ENCODE assay signal across 28 cellular contexts in genomic region chr11:72850832-72851231, GRCh38.
"Had no signal": no experiment of that assay in that cellular context is flagged by ENCODE, and none has a peak within 500 bp of the region (broad histone marks: within the 10 kb centered on the region; RNA-seq: fewer than 3 reads in every experiment).

No MANE protein-coding gene starts in this region.

- H3K4me1 ChIP-seq: colonic mucosa, esophagus squamous epithelium, lower lobe of right lung had no signal

- H3K27me3 ChIP-seq: colonic mucosa, esophagus squamous epithelium, gastrocnemius medialis, hepatocyte had no signal

- H3K4me1 Mint-ChIP-seq: endodermal cell, mesothelial cell of epicardium had no signal

- H3K9me3 ChIP-seq: colonic mucosa, esophagus squamous epithelium, gastrocnemius medialis, left ventricle myocardium inferior, lower lobe of right lung, mucosa of descending colon had no signal

- ATAC-seq: effector memory CD8-positive, alpha-beta T cell; esophagus mucosa; gastrocnemius medialis; left colon; left lobe of liver; lower lobe of right lung; mucosa of descending colon had no signal

- H3K27ac Mint-ChIP-seq: dendritic cell treated with granulocyte-macrophage colony-stimulating factor and Interleukin-4, amounts not matched to agents 40 ng/mL and 50 ng/mL, for 4 days; endodermal cell; immature natural killer cell; mesothelial cell of epicardium had no signal

- H3K4me3 ChIP-seq: colonic mucosa, esophagus squamous epithelium, gastrocnemius medialis, hepatocyte, left ventricle myocardium inferior, lower lobe of right lung, mucosa of descending colon had no signal

- H3K79me2 ChIP-seq: hepatocyte had no signal

- H3K4me2 ChIP-seq: hepatocyte had no signal

- H3K4me3 Mint-ChIP-seq: dendritic cell treated with granulocyte-macrophage colony-stimulating factor and Interleukin-4, amounts not matched to agents 40 ng/mL and 50 ng/mL, for 4 days; effector memory CD8-positive, alpha-beta T cell; endodermal cell; immature natural killer cell; mesothelial cell of epicardium had no signal

- H3K36me3 ChIP-seq: colonic mucosa, gastrocnemius medialis, lower lobe of right lung had no signal

- H3K9me3 Mint-ChIP-seq: dendritic cell treated with granulocyte-macrophage colony-stimulating factor and Interleukin-4, amounts not matched to agents 40 ng/mL and 50 ng/mL, for 4 days; effector memory CD8-positive, alpha-beta T cell; endodermal cell; immature natural killer cell had no signal

- DNase-seq: colonic mucosa; cortex of kidney; effector CD8-positive, alpha-beta T cell; effector memory CD8-positive, alpha-beta T cell; endodermal cell; erythroblast; esophagus squamous epithelium; foreskin fibroblast; foreskin melanocyte; gastrocnemius medialis; glutamatergic neuron; head of caudate nucleus; hypothalamus; immature natural killer cell; islet precursor cell; kidney; kidney glomerular epithelial cell; left colon; left ventricle myocardium inferior; lower lobe of right lung; mesenchymal stem cell; mucosa of descending colon had no signal

- H3K27me3 Mint-ChIP-seq: dendritic cell treated with granulocyte-macrophage colony-stimulating factor and Interleukin-4, amounts not matched to agents 40 ng/mL and 50 ng/mL, for 4 days; effector memory CD8-positive, alpha-beta T cell had no signal

- H2AFZ ChIP-seq: hepatocyte had no signal

- H3K27ac ChIP-seq: colonic mucosa, epithelial cell of prostate, esophagus squamous epithelium, gastrocnemius medialis, hepatocyte, left ventricle myocardium inferior, lower lobe of right lung had no signal
